In genomic region chr1:233113009-233113712, GRCh38 we compare ENCODE assay signal across 8 cellular contexts.
DNase-seq lines count a peak whose midpoint lies in the region; ATAC-seq lines count a peak whose summit lies in the region.

No MANE protein-coding gene starts in this region.

- peaks cover 0 to 8% of the 10 kb centered on the region in 2 donors for H3K4me1 Mint-ChIP-seq in stimulated activated naive B cell treated with anti-CD40 and anti-IgM and Interleukin-4, amounts not matched to agents 10 μg/mL and 1 μg/mL and 100 μg/mL, for 72 hours

- DNase-seq in stimulated activated CD4-positive, alpha-beta T cell treated with anti-CD3 and anti-CD28 coated beads, Interleukin-1b, Interleukin-23, amount 100 ng/mL, for 48 hours = peak; percentile 55
- DNase-seq in stimulated activated CD4-positive, alpha-beta T cell treated with anti-CD3 and anti-CD28 coated beads, Interleukin-2, amount 100 ng/mL, for 24 hours = no peak
- DNase-seq in RPMI7951 (ENCODE audit: low read depth) (peak; percentile 99), cerebellar cortex (ENCODE audit: low spot score) (peak; percentile 72), kidney glomerular epithelial cell (lab: John Stamatoyannopoulos, UW) (peak; percentile 98), NCI-H187 (lab: John Stamatoyannopoulos, UW) (no peak)
- no peak for DNase-seq in stimulated activated naive B cell treated with anti-CD40 and anti-IgM and Interleukin-4, amounts not matched to agents 10 μg/mL and 1 μg/mL and 100 μg/mL, for 72 hours

- no peak overlapping the region for H3K4me3 Mint-ChIP-seq in stimulated activated naive B cell treated with anti-CD40 and anti-IgM and Interleukin-4, amounts not matched to agents 10 μg/mL and 1 μg/mL and 100 μg/mL, for 72 hours

- ATAC-seq in HG03095 (IDR thresholded peaks at IDR 0.05; ENCODE audit: unreplicated experiment) = peak; percentile 89
- ATAC-seq in stimulated activated naive B cell treated with anti-CD40 and anti-IgM and Interleukin-4, amounts not matched to agents 10 μg/mL and 1 μg/mL and 100 μg/mL, for 72 hours (replicated peaks) = peak; percentile 64 to 67

- peaks cover 0 to 1% of the 10 kb centered on the region in 2 donors for H3K9me3 Mint-ChIP-seq in stimulated activated naive B cell treated with anti-CD40 and anti-IgM and Interleukin-4, amounts not matched to agents 10 μg/mL and 1 μg/mL and 100 μg/mL, for 72 hours

- H3K36me3 Mint-ChIP-seq in stimulated activated naive B cell treated with anti-CD40 and anti-IgM and Interleukin-4, amounts not matched to agents 10 μg/mL and 1 μg/mL and 100 μg/mL, for 72 hours = peaks cover 24 to 45% of the 10 kb centered on the region in 2 donors

- no peaks in the 10 kb centered on the region for H3K27me3 Mint-ChIP-seq in stimulated activated naive B cell treated with anti-CD40 and anti-IgM and Interleukin-4, amounts not matched to agents 10 μg/mL and 1 μg/mL and 100 μg/mL, for 72 hours

- peak overlapping the region; percentile 37 for H3K27ac Mint-ChIP-seq in stimulated activated naive B cell treated with anti-CD40 and anti-IgM and Interleukin-4, amounts not matched to agents 10 μg/mL and 1 μg/mL and 100 μg/mL, for 72 hours

Comparison
In these comparisons a context has a peak if more than half of its experiments do, and no peak if none do; other contexts are left out.
1. DNase-seq: peak in stimulated activated CD4-positive, alpha-beta T cell treated with anti-CD3 and anti-CD28 coated beads, Interleukin-1b, Interleukin-23, amount 100 ng/mL, for 48 hours (single experiment), RPMI7951 (single experiment), cerebellar cortex (single experiment) and kidney glomerular epithelial cell (single experiment); none in stimulated activated CD4-positive, alpha-beta T cell treated with anti-CD3 and anti-CD28 coated beads, Interleukin-2, amount 100 ng/mL, for 24 hours (0 of 2), stimulated activated naive B cell treated with anti-CD40 and anti-IgM and Interleukin-4, amounts not matched to agents 10 μg/mL and 1 μg/mL and 100 μg/mL, for 72 hours (single experiment) and NCI-H187 (0 of 2).